In the genomic region with DNA sequence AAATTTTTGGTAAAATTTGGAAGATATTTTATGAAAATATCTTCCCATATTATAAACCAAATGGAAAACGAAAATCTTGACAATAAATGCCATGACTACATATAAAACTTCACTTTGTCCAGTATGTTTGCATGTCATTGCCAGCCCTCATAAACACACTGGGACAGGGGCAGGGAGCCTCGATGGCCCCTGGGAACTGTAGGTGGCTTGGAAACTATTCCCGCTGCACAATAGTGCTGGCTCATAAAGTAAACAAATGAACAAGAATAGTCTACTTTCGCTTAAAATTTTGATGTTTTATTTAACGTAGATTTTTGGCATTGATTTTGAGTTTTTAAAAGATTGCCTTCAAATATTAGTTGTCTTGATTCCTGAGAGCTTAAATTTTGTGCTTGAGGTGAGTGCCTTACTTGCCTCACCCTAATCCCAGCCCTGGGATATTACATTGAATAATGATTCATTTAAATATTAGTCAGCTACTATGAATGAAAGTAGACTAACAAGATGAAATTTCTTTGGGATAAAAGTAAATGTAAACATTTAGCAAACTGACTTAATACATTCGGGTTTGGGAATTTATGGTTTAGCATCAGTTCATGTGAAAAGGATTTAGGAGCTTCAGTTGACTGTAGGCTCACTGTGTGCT, we compare ENCODE assay signal across 29 cellular contexts.
"Had no signal": no experiment of that assay in that cellular context is flagged by ENCODE, and none has a peak within 500 bp of the region (broad histone marks: within the 10 kb centered on the region; RNA-seq: fewer than 3 reads in every experiment).

No MANE protein-coding gene starts in this region.

- FAIRE-seq: urothelium cell line had no signal

- H3K9ac ChIP-seq: neural progenitor cell had no signal

- H2AFZ ChIP-seq: hepatocyte, neural progenitor cell had no signal

- ATAC-seq: natural killer cell; right cardiac atrium; sciatic nerve; stimulated activated naive B cell treated with anti-CD40 and anti-IgM and Interleukin-4, amounts not matched to agents 10 μg/mL and 1 μg/mL and 100 μg/mL, for 72 hours; stimulated activated naive CD8-positive, alpha-beta T cell treated with anti-CD3 and anti-CD28 coated beads, Interleukin-15, Interleukin-2, amounts not matched to agents 100 U/mL and 50 U/mL, for 24 hours; upper lobe of right lung had no signal

- H3K4me1 ChIP-seq: left ventricle myocardium inferior, neural progenitor cell, prostate gland, stomach, testis, thyroid gland, transverse colon, upper lobe of right lung had no signal

- H3K79me2 ChIP-seq: hepatocyte had no signal

- H3K36me3 ChIP-seq: left ventricle myocardium inferior, neural progenitor cell, neutrophil, ovary, prostate gland, stomach, thyroid gland, transverse colon, upper lobe of right lung had no signal

- H3K9me3 ChIP-seq: left ventricle myocardium inferior, neutrophil, ovary, prostate gland, stomach, testis, thyroid gland, transverse colon, upper lobe of right lung had no signal

- H3K4me3 ChIP-seq: hepatocyte, left ventricle myocardium inferior, lung, neural progenitor cell, ovary, prostate gland, skin epidermis, stomach, testis, thyroid gland, transverse colon, upper lobe of right lung had no signal

- H3K27ac ChIP-seq: hepatocyte, left ventricle myocardium inferior, neural progenitor cell, neutrophil, ovary, prostate gland, skin epidermis, stomach, testis, thyroid gland, transverse colon, upper lobe of right lung had no signal

- DNase-seq: islet precursor cell; left ventricle myocardium inferior; mesendoderm; naive B cell; natural killer cell; nephron progenitor cell; occipital lobe; ovary; retina; right cardiac atrium; stimulated activated CD4-positive, alpha-beta T cell treated with anti-CD3 and anti-CD28 coated beads, Interleukin-12 subunit alpha, Interleukin-12 subunit beta, amount 100 ng/mL, for 4 hours; stimulated activated CD4-positive, alpha-beta T cell treated with anti-CD3 and anti-CD28 coated beads, Interleukin-15, amount 100 ng/mL, for 24 hours; stimulated activated CD4-positive, alpha-beta T cell treated with anti-CD3 and anti-CD28 coated beads, Interleukin-2, amount 100 ng/mL, for 24 hours; stimulated activated CD4-positive, alpha-beta T cell treated with anti-CD3 and anti-CD28 coated beads, Interleukin-4, amount 100 ng/mL, for 1 hour; stimulated activated naive B cell treated with anti-CD40 and anti-IgM and Interleukin-4, amounts not matched to agents 10 μg/mL and 1 μg/mL and 100 μg/mL, for 72 hours; stimulated activated naive CD8-positive, alpha-beta T cell treated with anti-CD3 and anti-CD28 coated beads, Interleukin-15, Interleukin-2, amounts not matched to agents 100 U/mL and 50 U/mL, for 24 hours; stomach; testis; thyroid gland; transverse colon; upper lobe of right lung had no signal

- H3K27me3 ChIP-seq: hepatocyte, neural progenitor cell, ovary, stomach, testis, thyroid gland, transverse colon had no signal

- H3K4me2 ChIP-seq: hepatocyte, neural progenitor cell had no signal
